In genomic region chr5:171462928-171463843, GRCh38 we compare ENCODE assay signal across 16 cellular contexts. TPM values are rescaled to one million over a fixed set of nuclear protein-coding genes. Genes with fewer than 3 reads are reported as not detected.
"Had no signal": no experiment of that assay in that cellular context is flagged by ENCODE, and none has a peak within 500 bp of the region (broad histone marks: within the 10 kb centered on the region; RNA-seq: fewer than 3 reads in every experiment).

No MANE protein-coding gene starts in this region.

- H3K9me3 Mint-ChIP-seq: activated B cell treated with CpG ODN at 0.5 μM for 24 hours; activated naive CD4-positive, alpha-beta T cell treated with anti-CD3 and anti-CD28 coated beads, Interleukin-2, amount 50 U/mL, for 24 hours; T-helper 2 cell treated with Interferon-gamma antibody and Interleukin-4, amounts not matched to agents 5 μg/mL and 100 μg/mL, for 36 hours had no signal

- H3K4me1 Mint-ChIP-seq: activated B cell treated with CpG ODN at 0.5 μM for 24 hours; activated naive CD4-positive, alpha-beta T cell treated with anti-CD3 and anti-CD28 coated beads, Interleukin-2, amount 50 U/mL, for 24 hours had no signal

- H3K4me3 Mint-ChIP-seq: activated B cell treated with CpG ODN at 0.5 μM for 24 hours; activated CD8-positive, alpha-beta T cell treated with anti-CD3 and anti-CD28 coated beads, Interleukin-2, amount 10 ng/mL, durations not matched to agents 7 days and 5 days; activated naive CD4-positive, alpha-beta T cell treated with anti-CD3 and anti-CD28 coated beads, Interleukin-2, amount 50 U/mL, for 24 hours; T-helper 2 cell treated with Interferon-gamma antibody and Interleukin-4, amounts not matched to agents 5 μg/mL and 100 μg/mL, for 36 hours had no signal

- H3K4me1 ChIP-seq: esophagus squamous epithelium, lower lobe of right lung, sigmoid colon, upper lobe of right lung had no signal

- H3K27me3 ChIP-seq: heart left ventricle, sigmoid colon, upper lobe of right lung had no signal

- H3K36me3 Mint-ChIP-seq: activated naive CD4-positive, alpha-beta T cell treated with anti-CD3 and anti-CD28 coated beads, Interleukin-2, amount 50 U/mL, for 24 hours had no signal

- DNase-seq: activated B cell treated with CpG ODN at 0.5 μM for 24 hours; activated CD4-positive, alpha-beta T cell treated with anti-CD3 and anti-CD28 coated beads for 48 hours; activated CD8-positive, alpha-beta memory T cell treated with anti-CD3 and anti-CD28 coated beads, Interleukin-2, amount 50 U/mL, for 4 hours; activated CD8-positive, alpha-beta T cell treated with anti-CD3 and anti-CD28 coated beads, Interleukin-2, amount 10 ng/mL, durations not matched to agents 7 days and 5 days; activated effector memory CD4-positive, alpha-beta T cell treated with anti-CD3 and anti-CD28 coated beads, Interleukin-2, amount 50 U/mL, for 16 hours; activated T-cell treated with anti-CD3 and anti-CD28 coated beads, Interleukin-2, amount 50 U/mL, for 48 hours; esophagus squamous epithelium; heart left ventricle; left cardiac atrium; lower lobe of right lung; sigmoid colon; stimulated activated CD4-positive, alpha-beta T cell treated with anti-CD3 and anti-CD28 coated beads, Interleukin-1b, Interleukin-23, amount 100 ng/mL, for 48 hours; upper lobe of right lung had no signal

- H3K4me3 ChIP-seq: esophagus squamous epithelium, heart left ventricle, lower lobe of right lung, sigmoid colon, thoracic aorta, upper lobe of right lung had no signal

- H3K36me3 ChIP-seq: esophagus squamous epithelium, heart left ventricle, lower lobe of right lung, sigmoid colon, thoracic aorta, upper lobe of right lung had no signal

- H3K9me3 ChIP-seq: esophagus squamous epithelium, heart left ventricle, lower lobe of right lung, sigmoid colon, thoracic aorta, upper lobe of right lung had no signal

- H3K27ac Mint-ChIP-seq: activated B cell treated with CpG ODN at 0.5 μM for 24 hours; activated CD8-positive, alpha-beta T cell treated with anti-CD3 and anti-CD28 coated beads, Interleukin-2, amount 10 ng/mL, durations not matched to agents 7 days and 5 days; activated naive CD4-positive, alpha-beta T cell treated with anti-CD3 and anti-CD28 coated beads, Interleukin-2, amount 50 U/mL, for 24 hours; T-helper 2 cell treated with Interferon-gamma antibody and Interleukin-4, amounts not matched to agents 5 μg/mL and 100 μg/mL, for 36 hours had no signal

- H3K27ac ChIP-seq: esophagus squamous epithelium, heart left ventricle, lower lobe of right lung, sigmoid colon, thoracic aorta, upper lobe of right lung had no signal

- ATAC-seq: activated CD8-positive, alpha-beta T cell treated with anti-CD3 and anti-CD28 coated beads, Interleukin-2, amount 10 ng/mL, durations not matched to agents 7 days and 5 days; heart left ventricle; left cardiac atrium; lower lobe of right lung; upper lobe of right lung had no signal

RNA-seq across cellular contexts. Expression of gene FGF18, which starts 43.7 kb away (rescaled TPM):
- total RNA-seq: activated B cell treated with CpG ODN at 0.5 μM for 24 hours; activated CD8-positive, alpha-beta T cell treated with anti-CD3 and anti-CD28 coated beads, Interleukin-2, amount 10 ng/mL, durations not matched to agents 7 days and 5 days had no signal
